Comparison of ENCODE assay signal across 8 cellular contexts in the genomic region with DNA sequence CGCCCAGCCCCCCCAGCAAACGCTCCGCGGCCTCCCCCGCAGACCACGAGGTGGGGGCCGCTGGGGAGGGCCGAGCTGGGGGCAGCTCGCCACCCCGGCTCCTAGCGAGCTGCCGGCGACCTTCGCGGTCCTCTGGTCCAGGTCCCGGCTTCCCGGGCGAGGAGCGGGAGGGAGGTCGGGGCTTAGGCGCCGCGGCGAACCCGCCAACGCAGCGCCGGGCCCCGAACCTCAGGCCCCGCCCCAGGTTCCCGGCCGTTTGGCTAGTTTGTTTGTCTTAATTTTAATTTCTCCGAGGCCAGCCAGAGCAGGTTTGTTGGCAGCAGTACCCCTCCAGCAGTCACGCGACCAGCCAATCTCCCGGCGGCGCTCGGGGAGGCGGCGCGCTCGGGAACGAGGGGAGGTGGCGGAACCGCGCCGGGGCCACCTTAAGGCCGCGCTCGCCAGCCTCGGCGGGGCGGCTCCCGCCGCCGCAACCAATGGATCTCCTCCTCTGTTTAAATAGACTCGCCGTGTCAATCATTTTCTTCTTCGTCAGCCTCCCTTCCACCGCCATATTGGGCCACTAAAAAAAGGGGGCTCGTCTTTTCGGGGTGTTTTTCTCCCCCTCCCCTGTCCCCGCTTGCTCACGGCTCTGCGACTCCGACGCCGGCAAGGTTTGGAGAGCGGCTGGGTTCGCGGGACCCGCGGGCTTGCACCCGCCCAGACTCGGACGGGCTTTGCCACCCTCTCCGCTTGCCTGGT. TPM values are rescaled to one million over a fixed set of nuclear protein-coding genes. Genes with fewer than 3 reads are reported as not detected.
DNase-seq lines count a peak whose midpoint lies in the region; ATAC-seq and TF ChIP-seq lines count a peak whose summit lies in the region.

A gene (plus strand): TSS at position 524 of the 741 bp plus-strand sequence. CDS start 472 bp downstream, outside the sequence.

- H3K27ac Mint-ChIP-seq in neural progenitor cell = peak within 1 kb of the TSS; percentile 78

- H3K36me3 ChIP-seq in neural progenitor cell (peaks cover 26% of the 10 kb centered on the region), subcutaneous abdominal adipose tissue (ENCODE audit: control insufficient read depth in 5 of 5, insufficient read depth in 5 of 5, low read length in 5 of 5) (peaks cover 5 to 23% (median 12%) of the 10 kb centered on the region in 5 donors)

- H3K27me3 ChIP-seq in foreskin keratinocyte (no peaks in the 10 kb centered on the region), neural progenitor cell (no peaks in the 10 kb centered on the region), subcutaneous abdominal adipose tissue (ENCODE audit: control insufficient read depth in 5 of 5, insufficient read depth in 4 of 5, low read length in 5 of 5) (no peaks in the 10 kb centered on the region)

- H3K4me3 ChIP-seq in neural progenitor cell (peak within 1 kb of the TSS; percentile 98), subcutaneous abdominal adipose tissue (ENCODE audit: low read depth in 1 of 5, low read length in 5 of 5) (peak within 1 kb of the TSS; percentile 87 to 99 (median 99))

- in situ Hi-C loops in SK-MEL-5 (cut with HindIII; ENCODE audit: low pct_unique_long_range_greater_than_20kb, low sequenced_read_pairs) = no loop called here

- TF ChIP-seq CTCF in foreskin keratinocyte (conservative IDR thresholded peaks at IDR 0.05) (peak; percentile 2), neural progenitor cell (IDR thresholded peaks at IDR 0.05) (no peak)

- peak; percentile 90 for ATAC-seq in foreskin keratinocyte

- peaks cover 28% of the 10 kb centered on the region for H3K36me3 Mint-ChIP-seq in neural progenitor cell

- H3K9me3 ChIP-seq in neural progenitor cell (ENCODE audit: low read depth) (no peaks in the 10 kb centered on the region), subcutaneous abdominal adipose tissue (ENCODE audit: control insufficient read depth in 5 of 5, low read length in 5 of 5) (no peaks in the 10 kb centered on the region)

- peaks cover 10% of the 10 kb centered on the region for H3K27me3 Mint-ChIP-seq in neural progenitor cell (ENCODE audit: insufficient read depth, low read depth)

- H3K4me2 ChIP-seq in neural progenitor cell = peak within 1 kb of the TSS; percentile 94

- H3K27ac ChIP-seq in foreskin keratinocyte (peak within 1 kb of the TSS; percentile 97), neural progenitor cell (peak within 1 kb of the TSS; percentile 92), subcutaneous abdominal adipose tissue (ENCODE audit: low read depth, low read length) (peak within 1 kb of the TSS; percentile 96)

- DNase-seq in ELF-1 (ENCODE audit: low read depth, low spot score) = peak; percentile 92
- peak; percentile 95 for DNase-seq in HCEC 1CT
- DNase-seq in NAMALWA (ENCODE audit: low spot score) = peak; percentile 90
- DNase-seq in SK-MEL-5 (ENCODE audit: low read depth, low spot score) = peak; percentile 87
- DNase-seq in activated naive CD4-positive, alpha-beta T cell (lab: John Stamatoyannopoulos, UW) = peak; percentile 56 to 78 (median 66)
- peak; percentile 85 to 89 for DNase-seq in foreskin keratinocyte
- peak; percentile 94 for DNase-seq in neural progenitor cell (ENCODE audit: low spot score)

- peaks cover 54% of the 10 kb centered on the region for H3K79me2 ChIP-seq in neural progenitor cell (ENCODE audit: low read depth)

- peaks cover 64% of the 10 kb centered on the region for H3K4me1 Mint-ChIP-seq in neural progenitor cell

- no peaks in the 10 kb centered on the region for H3K9me3 Mint-ChIP-seq in neural progenitor cell

- peak within 1 kb of the TSS; percentile 87 for H2AFZ ChIP-seq in neural progenitor cell (replicated peaks)

- H3F3A ChIP-seq in neural progenitor cell (ENCODE audit: low read depth) = peaks cover 63% of the 10 kb centered on the region

- H3K4me3 Mint-ChIP-seq in neural progenitor cell = peak within 1 kb of the TSS; percentile 99

- peaks cover 44% of the 10 kb centered on the region for H4K20me1 ChIP-seq in neural progenitor cell (ENCODE audit: low read depth)

- peak within 1 kb of the TSS; percentile 78 for H3K9ac ChIP-seq in neural progenitor cell
- peak within 1 kb of the TSS; percentile 69 to 92 (median 91) for H3K9ac ChIP-seq in subcutaneous abdominal adipose tissue (ENCODE audit: low read length in 5 of 5)

- H3K4me1 ChIP-seq in foreskin keratinocyte (peaks cover 32% of the 10 kb centered on the region), neural progenitor cell (peaks cover 59% of the 10 kb centered on the region), subcutaneous abdominal adipose tissue (ENCODE audit: control insufficient read depth in 5 of 5, insufficient read depth in 5 of 5, low read length in 5 of 5) (peaks cover 7 to 68% (median 65%) of the 10 kb centered on the region in 5 donors)

RNA-seq across cellular contexts. Expression of the gene that starts here (rescaled TPM):
- total RNA-seq in SK-MEL-5 (2014; rRNA removed; shearing (Covaris generic)) = 39.7 and 40.6 TPM in 2 replicates
- polyA plus RNA-seq in SK-MEL-5 (2015; cell fraction: cytosol; rRNA removed) = 36.1 and 47.0 TPM in 2 replicates
- 25.2 and 30.4 TPM in 2 replicates for polyA plus RNA-seq in SK-MEL-5 (2015; cell fraction: nucleus; rRNA removed)
- total RNA-seq in foreskin keratinocyte (14.0 and 15.6 TPM in 2 replicates), neural progenitor cell (ENCODE audit: low replicate concordance) (75.5 and 84.2 TPM in 2 replicates)
- 7.3 and 9.1 TPM in 2 replicates for polyA plus RNA-seq in foreskin keratinocyte

Comparison
In these comparisons a context has a peak if more than half of its experiments do, and no peak if none do; other contexts are left out.
1. Peak in every context shown above with its lines: DNase-seq, ATAC-seq, H3K4me3 ChIP-seq and H3K27ac ChIP-seq.